26 cellular contexts compared by ENCODE assay signal in the genomic region with DNA sequence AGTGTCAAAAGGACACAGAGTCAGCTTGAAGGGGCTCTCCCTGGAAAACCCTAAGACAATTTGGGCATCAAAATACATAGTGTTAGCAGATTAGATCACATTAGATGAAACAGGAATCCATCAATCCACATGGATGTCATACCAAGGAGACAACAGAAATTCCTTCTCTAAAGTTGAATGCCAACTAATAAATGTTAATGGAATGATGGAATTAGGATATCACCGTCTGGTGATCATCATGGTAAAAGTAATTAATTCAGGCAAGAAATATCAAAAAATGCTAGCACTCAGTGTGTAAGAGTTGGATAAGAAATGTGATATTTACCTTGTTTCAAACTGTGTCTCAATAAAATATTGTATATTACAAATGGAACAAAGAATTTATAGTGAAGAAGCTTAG. TPM values are rescaled to one million over a fixed set of nuclear protein-coding genes. Genes with fewer than 3 reads are reported as not detected.
"Had no signal": no experiment of that assay in that cellular context is flagged by ENCODE, and none has a peak within 500 bp of the region (broad histone marks: within the 10 kb centered on the region; RNA-seq: fewer than 3 reads in every experiment).

No MANE protein-coding gene starts in this region.

- H3K9me3 ChIP-seq: colonic mucosa, esophagus muscularis mucosa, esophagus squamous epithelium, gastrocnemius medialis, gastroesophageal sphincter, heart left ventricle, heart right ventricle had no signal

- ATAC-seq: effector memory CD8-positive, alpha-beta T cell; esophagus mucosa; foreskin keratinocyte; gastrocnemius medialis; gastroesophageal sphincter; heart left ventricle; heart right ventricle had no signal

- DNase-seq: colonic mucosa; cortex of kidney; dermis blood vessel endothelial cell; dorsolateral prefrontal cortex; effector CD4-positive, alpha-beta T cell; effector CD8-positive, alpha-beta T cell; effector memory CD4-positive, alpha-beta T cell; effector memory CD8-positive, alpha-beta T cell; endodermal cell; erythroblast; esophagus squamous epithelium; foreskin fibroblast; foreskin keratinocyte; foreskin melanocyte; gastrocnemius medialis; glutamatergic neuron; head of caudate nucleus; heart left ventricle; heart right ventricle had no signal

- H3K27ac ChIP-seq: colonic mucosa, coronary artery, dorsolateral prefrontal cortex, epithelial cell of prostate, esophagus muscularis mucosa, esophagus squamous epithelium, foreskin keratinocyte, gastrocnemius medialis, gastroesophageal sphincter, heart left ventricle, heart right ventricle had no signal

- H3K36me3 ChIP-seq: colonic mucosa, esophagus muscularis mucosa, esophagus squamous epithelium, gastrocnemius medialis, gastroesophageal sphincter, heart left ventricle, heart right ventricle had no signal

- H3K4me1 ChIP-seq: colonic mucosa, esophagus muscularis mucosa, gastrocnemius medialis, gastroesophageal sphincter, heart left ventricle, heart right ventricle had no signal

- H3K27me3 ChIP-seq: colonic mucosa, gastrocnemius medialis had no signal

- H3K4me3 ChIP-seq: colonic mucosa, coronary artery, dorsolateral prefrontal cortex, esophagus muscularis mucosa, esophagus squamous epithelium, gastrocnemius medialis, gastroesophageal sphincter, heart left ventricle, heart right ventricle had no signal

RNA-seq across cellular contexts. Expression of gene NBPF4, which starts 32.9 kb away (rescaled TPM):
- polyA plus RNA-seq: endothelial cell of umbilical vein, fibroblast of lung, foreskin keratinocyte, heart left ventricle, heart right ventricle had no signal
